Comparison of ENCODE assay signal across 8 cellular contexts in the genomic region with DNA sequence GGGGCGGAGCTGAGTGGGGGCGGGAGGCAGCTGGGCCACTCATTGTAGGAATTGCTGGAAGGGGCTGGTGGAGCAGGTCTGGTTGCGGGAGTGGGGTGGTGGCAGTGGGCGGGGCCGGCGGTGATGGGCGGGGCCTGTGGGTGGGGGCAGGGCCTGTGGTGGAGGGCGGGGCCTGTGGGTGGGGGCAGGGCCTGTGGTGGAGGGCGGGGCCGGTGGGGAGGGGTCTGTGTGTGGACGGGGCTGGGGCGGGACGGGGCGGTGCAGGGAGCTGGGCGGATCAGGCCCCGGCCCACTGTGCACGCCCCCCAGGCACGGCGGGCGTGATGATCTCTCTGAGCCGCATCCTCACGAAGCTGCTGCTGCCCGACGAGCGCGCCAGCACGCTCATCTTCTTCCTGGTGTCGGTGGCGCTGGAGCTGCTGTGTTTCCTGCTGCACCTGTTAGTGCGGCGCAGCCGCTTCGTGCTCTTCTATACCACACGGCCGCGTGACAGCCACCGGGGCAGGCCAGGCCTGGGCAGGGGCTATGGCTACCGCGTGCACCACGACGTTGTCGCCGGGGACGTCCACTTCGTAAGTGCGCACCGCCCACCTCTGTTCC. TPM values are rescaled to one million over a fixed set of nuclear protein-coding genes. Genes with fewer than 3 reads are reported as not detected.
A peak's percentile ranks its signal among the peaks of the same experiment; 100 is the strongest.
DNase-seq lines count a peak whose midpoint lies in the region; ATAC-seq lines count a peak whose summit lies in the region.

No MANE protein-coding gene starts in this region.

- ATAC-seq in GM21737 (IDR thresholded peaks at IDR 0.05; ENCODE audit: unreplicated experiment) (peak; percentile 56), GM21360 (IDR thresholded peaks at IDR 0.05; ENCODE audit: unreplicated experiment) (no peak)

- DNase-seq in T-helper 22 cell (ENCODE audit: low read depth) (peak; percentile 73), amniotic epithelial cell (ENCODE audit: low read depth) (peak; percentile 37), NCI-H2029 treated with DMSO at 0.1 percent for 48 hours (lab: John Stamatoyannopoulos, UW) (no peak), NCI-H2196 treated with DMSO at 0.1 percent for 48 hours (lab: John Stamatoyannopoulos, UW; ENCODE audit: unreplicated experiment) (no peak), ureter (ENCODE audit: low spot score) (no peak)
- DNase-seq in stimulated activated CD4-positive, alpha-beta T cell treated with anti-CD3 and anti-CD28 coated beads, Interleukin-12 subunit alpha, Interleukin-12 subunit beta, amount 100 ng/mL, for 24 hours (ENCODE audit: low read depth in 2 of 2), result peak; percentile 31 to 56

RNA-seq across cellular contexts. Expression of gene SLC29A4, which starts 14.0 kb away (rescaled TPM):
- 3.7 TPM for total RNA-seq in ureter

Comparison
In these comparisons a context has a peak if more than half of its experiments do, and no peak if none do; other contexts are left out.
1. DNase-seq: peak in T-helper 22 cell (single experiment), amniotic epithelial cell (single experiment) and stimulated activated CD4-positive, alpha-beta T cell treated with anti-CD3 and anti-CD28 coated beads, Interleukin-12 subunit alpha, Interleukin-12 subunit beta, amount 100 ng/mL, for 24 hours (2 of 2); none in NCI-H2029 treated with DMSO at 0.1 percent for 48 hours (single experiment), NCI-H2196 treated with DMSO at 0.1 percent for 48 hours (single experiment) and ureter (single experiment).